In genomic region chr4:94871644-94872305, GRCh38 we compare ENCODE assay signal across 27 cellular contexts.
"Had no signal": no experiment of that assay in that cellular context is flagged by ENCODE, and none has a peak within 500 bp of the region (broad histone marks: within the 10 kb centered on the region; RNA-seq: fewer than 3 reads in every experiment).

No MANE protein-coding gene starts in this region.

- H3K4me1 ChIP-seq: Peyer's patch, SJSA1 had no signal

- H3K27me3 ChIP-seq: brain microvascular endothelial cell, cardiac muscle cell, Peyer's patch, SJSA1 had no signal

- H3K9me3 ChIP-seq: Peyer's patch, SJSA1 had no signal

- ATAC-seq: activated CD8-positive, alpha-beta memory T cell treated with anti-CD3 and anti-CD28 coated beads, Interleukin-2, amount 10 ng/mL, durations not matched to agents 7 days and 5 days; activated naive CD4-positive, alpha-beta T cell treated with anti-CD3 and anti-CD28 coated beads, Interleukin-2, amount 50 U/mL, for 72 hours; activated naive CD8-positive, alpha-beta T cell treated with anti-CD3 and anti-CD28 coated beads, Interleukin-2, amount 50 U/mL, for 24 hours; T-cell had no signal

- H3K36me3 ChIP-seq: brain microvascular endothelial cell, cardiac muscle cell, Peyer's patch, SJSA1 had no signal

- H3K27ac ChIP-seq: brain microvascular endothelial cell, cardiac muscle cell, Peyer's patch, RWPE1, SJSA1 had no signal

- H3K4me3 ChIP-seq: cardiac muscle cell, Peyer's patch, SJSA1 had no signal

- DNase-seq: activated B cell treated with CpG ODN at 0.5 μM for 24 hours; activated CD4-positive, alpha-beta T cell treated with anti-CD3 and anti-CD28 coated beads for 1 hour; activated CD4-positive, alpha-beta T cell treated with anti-CD3 and anti-CD28 coated beads, Interleukin-2, amount 50 U/mL, for 48 hours; activated CD8-positive, alpha-beta memory T cell treated with anti-CD3 and anti-CD28 coated beads, Interleukin-2, amount 10 ng/mL, durations not matched to agents 7 days and 5 days; activated effector memory CD4-positive, alpha-beta T cell treated with Interleukin-2 at 50 U/mL for 16 hours; activated naive CD4-positive, alpha-beta T cell treated with Interleukin-2 at 50 U/mL for 16 hours; activated naive CD8-positive, alpha-beta T cell treated with anti-CD3 and anti-CD28 coated beads, Interleukin-2, amount 50 U/mL, for 24 hours; activated T-cell treated with anti-CD3 and anti-CD28 coated beads, Interleukin-2, amount 50 U/mL, for 24 hours; amygdala; brain microvascular endothelial cell; KG1; NCI-H1092 treated with DMSO at 0.1 percent for 48 hours; NCI-H1417 treated with DMSO at 0.1 percent for 48 hours; NCI-H1694; NCI-H2029; NCI-H2107; NCI-H510A treated with DMSO at 0.1 percent for 48 hours; NCI-H69; Peyer's patch; Right ventricle myocardium superior; T-cell; T-helper 2 cell; T1000 had no signal
